Comparison of ENCODE assay signal across 6 cellular contexts in genomic region chr21:9365815-9366214, GRCh38.
DNase-seq lines count a peak whose midpoint lies in the region; ATAC-seq, FAIRE-seq and TF ChIP-seq lines count a peak whose summit lies in the region.
"Not testable (repeated sequence)": the region's sequence is repeated elsewhere in the genome, so short reads cannot be mapped to it uniquely, and the experiment has no call there.

No MANE protein-coding gene starts in this region.

- not testable (repeated sequence) for TF ChIP-seq CTCF in CD14-positive monocyte (IDR thresholded peaks at IDR 0.05); lung (IDR thresholded peaks at IDR 0.05; ENCODE audit: control extremely low read depth, extremely low read depth); pancreas (IDR thresholded peaks at IDR 0.05); spleen (IDR thresholded peaks at IDR 0.05 in 8 of 11, conservative IDR thresholded peaks at IDR 0.05 in 3 of 11)

- H3K27me3 Mint-ChIP-seq in CD14-positive monocyte (ENCODE audit: low read depth in 3 of 3) = not testable (repeated sequence)

- not testable (repeated sequence) for H3K36me3 ChIP-seq in lung (ENCODE audit: control insufficient read depth in 2 of 2, insufficient read depth in 2 of 2, low read length in 2 of 2); pancreas; spleen

- H3K4me3 Mint-ChIP-seq in CD14-positive monocyte = not testable (repeated sequence)

- not testable (repeated sequence) for H3K27ac Mint-ChIP-seq in CD14-positive monocyte

- not testable (repeated sequence) for H3K4me1 ChIP-seq in right cardiac atrium (ENCODE audit: control insufficient read depth, insufficient read depth, low read length); lung (ENCODE audit: control insufficient read depth in 2 of 2, insufficient read depth in 2 of 2, low read length in 2 of 2); pancreas; spleen

- not testable (repeated sequence) for H3K4me1 Mint-ChIP-seq in CD14-positive monocyte

- H3K9me3 Mint-ChIP-seq in CD14-positive monocyte = peaks cover 5 to 18% (median 6%) of the 10 kb centered on the region in 7 donors

- H3K27me3 ChIP-seq in right cardiac atrium (ENCODE audit: control insufficient read depth, insufficient read depth); lung (ENCODE audit: control insufficient read depth, insufficient read depth); pancreas; spleen (replicated peaks in 1 of 7): not testable (repeated sequence)

- not testable (repeated sequence) for H3K36me3 Mint-ChIP-seq in CD14-positive monocyte

- TF ChIP-seq POLR2A in spleen (IDR thresholded peaks at IDR 0.05) = not testable (repeated sequence)

- intact Hi-C loops in CD14-positive monocyte (cut with micrococcal nuclease); cardiac septum (cut with DNase I); right cardiac atrium (cut with DNase I); pancreas (cut with DNase I); spleen (cut with DNase I; ENCODE audit: low total_unique reads): not testable (repeated sequence)

- 51% methylated on average over 2 of the region's 5 CpGs for WGBS in right cardiac atrium
- 67% methylated on average over 2 of the region's 5 CpGs for WGBS in lung, 2 donors
- 43 to 49% methylated on average over 2 of the region's 5 CpGs for WGBS in pancreas, 2 donors
- WGBS in spleen, 5 donors = 53 to 68% (median 64%) methylated on average over 2 to 5 of the region's 5 CpGs

- ATAC-seq in right cardiac atrium; lung (ENCODE audit: insufficient read depth, low FRiP score); pancreas: not testable (repeated sequence)

- FAIRE-seq in pancreas (lab: Jason Lieb, UNC) = not testable (repeated sequence)

- not testable (repeated sequence) for H3K9me3 ChIP-seq in right cardiac atrium (ENCODE audit: control insufficient read depth, low read length); lung (ENCODE audit: control insufficient read depth in 2 of 2, insufficient read depth in 1 of 2, low read length in 1 of 2); pancreas
- H3K9me3 ChIP-seq in spleen = peaks cover 0 to 16% (median 2%) of the 10 kb centered on the region in 8 donors

- not testable (repeated sequence) for H3K4me3 ChIP-seq in right cardiac atrium (ENCODE audit: low read length); lung; pancreas; spleen

- H3K27ac ChIP-seq in right cardiac atrium (ENCODE audit: low read length); lung (ENCODE audit: low read depth in 1 of 2, low read length in 1 of 2); pancreas; spleen: not testable (repeated sequence)

- peak; percentile 13 for DNase-seq in CD14-positive monocyte (ENCODE audit: low spot score)
- peak; percentile 71 for DNase-seq in cardiac septum (ENCODE audit: low spot score)
- peak in 2 of 3 donors; percentile 25 to 44 for DNase-seq in right cardiac atrium
- DNase-seq in lung (ENCODE audit: low spot score) = peak; percentile 27
- peak in 4 of 6 donors; percentile 6 to 66 (median 28) for DNase-seq in pancreas
- peak; percentile 74 for DNase-seq in spleen

Comparison
In these comparisons a context has a peak if more than half of its experiments do, and no peak if none do; other contexts are left out.
1. DNase-seq: peak in every context shown above with its lines; median percentile 74 in spleen; 71 in cardiac septum; 34 in right cardiac atrium; 28 in pancreas; 27 in lung; 13 in CD14-positive monocyte.